Comparison of ENCODE assay signal across 1 cellular context in the genomic region with DNA sequence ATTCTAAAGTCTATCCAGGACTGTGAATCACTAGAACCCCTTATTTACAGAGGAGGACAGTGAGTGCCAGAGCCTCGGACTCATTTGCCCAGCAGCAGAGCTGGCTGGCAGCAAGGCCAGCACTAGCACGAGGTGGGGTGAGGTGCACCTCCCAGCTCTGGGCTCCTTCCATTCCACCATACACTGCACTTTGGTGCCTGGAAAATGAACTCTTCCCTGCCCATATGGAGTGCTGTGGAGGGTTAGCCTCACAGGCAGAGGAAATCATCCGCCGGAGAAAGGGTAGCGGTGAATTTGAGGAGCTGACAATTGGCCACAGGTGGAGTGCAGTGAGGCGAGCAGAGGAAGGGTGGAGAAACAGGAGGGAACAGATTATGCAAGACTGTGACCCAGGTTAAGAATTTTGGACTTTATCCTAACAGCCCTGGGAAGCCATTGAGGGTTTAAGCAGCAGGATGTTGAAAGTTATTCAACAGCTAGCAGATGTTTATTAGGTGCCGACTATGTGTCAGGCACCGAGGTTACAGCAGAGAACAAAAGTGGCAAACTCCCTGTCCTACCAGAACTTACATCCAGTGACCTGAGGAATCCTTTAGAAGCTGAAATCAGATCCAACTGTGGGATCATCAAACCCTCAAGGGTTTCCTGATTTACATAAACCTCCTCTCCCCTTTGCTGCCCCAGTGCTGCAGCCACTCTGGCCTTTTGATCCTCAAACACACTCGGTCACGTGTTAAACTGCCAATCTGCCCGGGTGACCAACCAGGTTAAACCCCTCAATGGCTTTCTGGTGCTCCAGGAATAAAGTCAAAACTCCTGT.
A peak's percentile ranks its signal among the peaks of the same experiment; 100 is the strongest.
TF ChIP-seq lines count a peak whose summit lies in the region.

No MANE protein-coding gene starts in this region.

TF ChIP-seq in HepG2, 621 proteins besides CTCF, POLR2A, EP300 and RAD21 (continued from another document and continues in another):
- TF ChIP-seq POLR2G (IDR thresholded peaks at IDR 0.05; ENCODE audit: low read depth, low read length) (peak; percentile 42), JARID2 (CRISPR knock-in tag; IDR thresholded peaks at IDR 0.05; ENCODE audit: insufficient replicate concordance) (no peak), ZNF564 (CRISPR knock-in tag; IDR thresholded peaks at IDR 0.05) (no peak; the same call in 1 of the 2 replicates), ZFP90 (CRISPR knock-in tag; IDR thresholded peaks at IDR 0.05; ENCODE audit: borderline replicate concordance) (peak; percentile 52; the same call in 1 of the 2 replicates), ZNF589 (CRISPR knock-in tag; conservative IDR thresholded peaks at IDR 0.05) (peak; percentile 83), AGO2 (optimal IDR thresholded peaks at IDR 0.05; ENCODE audit: low read depth, low read length) (no peak), ZNF782 (CRISPR knock-in tag; IDR thresholded peaks at IDR 0.05; ENCODE audit: borderline replicate concordance) (no peak; the same call in 1 of the 2 replicates), KDM2A (CRISPR knock-in tag; IDR thresholded peaks at IDR 0.05; ENCODE audit: borderline replicate concordance, low read depth) (no peak; the same call in none of the 2 replicates), SP140L (CRISPR knock-in tag; IDR thresholded peaks at IDR 0.05; ENCODE audit: borderline replicate concordance) (no peak; the same call in 1 of the 2 replicates), MTF2 (CRISPR knock-in tag; IDR thresholded peaks at IDR 0.05; ENCODE audit: borderline replicate concordance) (no peak), CHD2 (IDR thresholded peaks at IDR 0.05; ENCODE audit: low read depth, low read length) (no peak), KLF13 (CRISPR knock-in tag; IDR thresholded peaks at IDR 0.05) (no peak), ZMYM2 (CRISPR knock-in tag; IDR thresholded peaks at IDR 0.05) (peak; percentile 64; the same call in 1 of the 2 replicates), ZNF619 (CRISPR knock-in tag; IDR thresholded peaks at IDR 0.05) (peak; percentile 39; the same call in 1 of the 2 replicates), PHF5A (CRISPR knock-in tag; IDR thresholded peaks at IDR 0.05; ENCODE audit: low read depth, unreplicated experiment) (peak; percentile 84), AGO1 (IDR thresholded peaks at IDR 0.05; ENCODE audit: low read depth, low read length, poor library complexity, severe bottlenecking) (no peak), NKX3-1 (CRISPR knock-in tag; IDR thresholded peaks at IDR 0.05) (peak; percentile 66; the same call in 1 of the 2 replicates), CHCHD3 (CRISPR knock-in tag; IDR thresholded peaks at IDR 0.05) (peak; percentile 22; the same call in 1 of the 2 replicates), DPF2 (CRISPR knock-in tag; IDR thresholded peaks at IDR 0.05; ENCODE audit: borderline replicate concordance, low read depth) (peak; percentile 85), ZNF451 (CRISPR knock-in tag; IDR thresholded peaks at IDR 0.05) (0 out of 2 replicates have a peak, but pooled peaks have one; percentile 73), GFI1 (CRISPR knock-in tag; IDR thresholded peaks at IDR 0.05; ENCODE audit: borderline replicate concordance) (peak; percentile 86; the same call in 1 of the 2 replicates), TARDBP (CRISPR knock-in tag; IDR thresholded peaks at IDR 0.05) (peak; percentile 97)
- TF ChIP-seq, protein P1, sequence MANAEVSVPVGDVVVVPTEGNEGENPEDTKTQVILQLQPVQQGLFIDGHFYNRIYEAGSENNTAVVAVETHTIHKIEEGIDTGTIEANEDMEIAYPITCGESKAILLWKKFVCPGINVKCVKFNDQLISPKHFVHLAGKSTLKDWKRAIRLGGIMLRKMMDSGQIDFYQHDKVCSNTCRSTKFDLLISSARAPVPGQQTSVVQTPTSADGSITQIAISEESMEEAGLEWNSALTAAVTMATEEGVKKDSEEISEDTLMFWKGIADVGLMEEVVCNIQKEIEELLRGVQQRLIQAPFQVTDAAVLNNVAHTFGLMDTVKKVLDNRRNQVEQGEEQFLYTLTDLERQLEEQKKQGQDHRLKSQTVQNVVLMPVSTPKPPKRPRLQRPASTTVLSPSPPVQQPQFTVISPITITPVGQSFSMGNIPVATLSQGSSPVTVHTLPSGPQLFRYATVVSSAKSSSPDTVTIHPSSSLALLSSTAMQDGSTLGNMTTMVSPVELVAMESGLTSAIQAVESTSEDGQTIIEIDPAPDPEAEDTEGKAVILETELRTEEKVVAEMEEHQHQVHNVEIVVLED (CRISPR knock-in tag; IDR thresholded peaks at IDR 0.05; ENCODE audit: borderline replicate concordance), result peak; percentile 59; the same call in 1 of the 2 replicates
- TF ChIP-seq, protein P2, sequence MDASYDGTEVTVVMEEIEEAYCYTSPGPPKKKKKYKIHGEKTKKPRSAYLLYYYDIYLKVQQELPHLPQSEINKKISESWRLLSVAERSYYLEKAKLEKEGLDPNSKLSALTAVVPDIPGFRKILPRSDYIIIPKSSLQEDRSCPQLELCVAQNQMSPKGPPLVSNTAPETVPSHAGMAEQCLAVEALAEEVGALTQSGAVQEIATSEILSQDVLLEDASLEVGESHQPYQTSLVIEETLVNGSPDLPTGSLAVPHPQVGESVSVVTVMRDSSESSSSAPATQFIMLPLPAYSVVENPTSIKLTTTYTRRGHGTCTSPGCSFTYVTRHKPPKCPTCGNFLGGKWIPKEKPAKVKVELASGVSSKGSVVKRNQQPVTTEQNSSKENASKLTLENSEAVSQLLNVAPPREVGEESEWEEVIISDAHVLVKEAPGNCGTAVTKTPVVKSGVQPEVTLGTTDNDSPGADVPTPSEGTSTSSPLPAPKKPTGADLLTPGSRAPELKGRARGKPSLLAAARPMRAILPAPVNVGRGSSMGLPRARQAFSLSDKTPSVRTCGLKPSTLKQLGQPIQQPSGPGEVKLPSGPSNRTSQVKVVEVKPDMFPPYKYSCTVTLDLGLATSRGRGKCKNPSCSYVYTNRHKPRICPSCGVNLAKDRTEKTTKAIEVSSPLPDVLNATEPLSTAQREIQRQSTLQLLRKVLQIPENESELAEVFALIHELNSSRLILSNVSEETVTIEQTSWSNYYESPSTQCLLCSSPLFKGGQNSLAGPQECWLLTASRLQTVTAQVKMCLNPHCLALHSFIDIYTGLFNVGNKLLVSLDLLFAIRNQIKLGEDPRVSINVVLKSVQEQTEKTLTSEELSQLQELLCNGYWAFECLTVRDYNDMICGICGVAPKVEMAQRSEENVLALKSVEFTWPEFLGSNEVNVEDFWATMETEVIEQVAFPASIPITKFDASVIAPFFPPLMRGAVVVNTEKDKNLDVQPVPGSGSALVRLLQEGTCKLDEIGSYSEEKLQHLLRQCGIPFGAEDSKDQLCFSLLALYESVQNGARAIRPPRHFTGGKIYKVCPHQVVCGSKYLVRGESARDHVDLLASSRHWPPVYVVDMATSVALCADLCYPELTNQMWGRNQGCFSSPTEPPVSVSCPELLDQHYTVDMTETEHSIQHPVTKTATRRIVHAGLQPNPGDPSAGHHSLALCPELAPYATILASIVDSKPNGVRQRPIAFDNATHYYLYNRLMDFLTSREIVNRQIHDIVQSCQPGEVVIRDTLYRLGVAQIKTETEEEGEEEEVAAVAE (CRISPR knock-in tag; IDR thresholded peaks at IDR 0.05; ENCODE audit: borderline replicate concordance), result 0 out of 2 replicates have a peak, but pooled peaks have one; percentile 70
- TF ChIP-seq, protein P3, sequence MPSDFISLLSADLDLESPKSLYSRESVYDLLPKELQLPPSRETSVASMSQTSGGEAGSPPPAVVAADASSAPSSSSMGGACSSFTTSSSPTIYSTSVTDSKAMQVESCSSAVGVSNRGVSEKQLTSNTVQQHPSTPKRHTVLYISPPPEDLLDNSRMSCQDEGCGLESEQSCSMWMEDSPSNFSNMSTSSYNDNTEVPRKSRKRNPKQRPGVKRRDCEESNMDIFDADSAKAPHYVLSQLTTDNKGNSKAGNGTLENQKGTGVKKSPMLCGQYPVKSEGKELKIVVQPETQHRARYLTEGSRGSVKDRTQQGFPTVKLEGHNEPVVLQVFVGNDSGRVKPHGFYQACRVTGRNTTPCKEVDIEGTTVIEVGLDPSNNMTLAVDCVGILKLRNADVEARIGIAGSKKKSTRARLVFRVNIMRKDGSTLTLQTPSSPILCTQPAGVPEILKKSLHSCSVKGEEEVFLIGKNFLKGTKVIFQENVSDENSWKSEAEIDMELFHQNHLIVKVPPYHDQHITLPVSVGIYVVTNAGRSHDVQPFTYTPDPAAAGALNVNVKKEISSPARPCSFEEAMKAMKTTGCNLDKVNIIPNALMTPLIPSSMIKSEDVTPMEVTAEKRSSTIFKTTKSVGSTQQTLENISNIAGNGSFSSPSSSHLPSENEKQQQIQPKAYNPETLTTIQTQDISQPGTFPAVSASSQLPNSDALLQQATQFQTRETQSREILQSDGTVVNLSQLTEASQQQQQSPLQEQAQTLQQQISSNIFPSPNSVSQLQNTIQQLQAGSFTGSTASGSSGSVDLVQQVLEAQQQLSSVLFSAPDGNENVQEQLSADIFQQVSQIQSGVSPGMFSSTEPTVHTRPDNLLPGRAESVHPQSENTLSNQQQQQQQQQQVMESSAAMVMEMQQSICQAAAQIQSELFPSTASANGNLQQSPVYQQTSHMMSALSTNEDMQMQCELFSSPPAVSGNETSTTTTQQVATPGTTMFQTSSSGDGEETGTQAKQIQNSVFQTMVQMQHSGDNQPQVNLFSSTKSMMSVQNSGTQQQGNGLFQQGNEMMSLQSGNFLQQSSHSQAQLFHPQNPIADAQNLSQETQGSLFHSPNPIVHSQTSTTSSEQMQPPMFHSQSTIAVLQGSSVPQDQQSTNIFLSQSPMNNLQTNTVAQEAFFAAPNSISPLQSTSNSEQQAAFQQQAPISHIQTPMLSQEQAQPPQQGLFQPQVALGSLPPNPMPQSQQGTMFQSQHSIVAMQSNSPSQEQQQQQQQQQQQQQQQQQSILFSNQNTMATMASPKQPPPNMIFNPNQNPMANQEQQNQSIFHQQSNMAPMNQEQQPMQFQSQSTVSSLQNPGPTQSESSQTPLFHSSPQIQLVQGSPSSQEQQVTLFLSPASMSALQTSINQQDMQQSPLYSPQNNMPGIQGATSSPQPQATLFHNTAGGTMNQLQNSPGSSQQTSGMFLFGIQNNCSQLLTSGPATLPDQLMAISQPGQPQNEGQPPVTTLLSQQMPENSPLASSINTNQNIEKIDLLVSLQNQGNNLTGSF (CRISPR knock-in tag; IDR thresholded peaks at IDR 0.05), result no peak; the same call in none of the 2 replicates
- TF ChIP-seq, protein P4, sequence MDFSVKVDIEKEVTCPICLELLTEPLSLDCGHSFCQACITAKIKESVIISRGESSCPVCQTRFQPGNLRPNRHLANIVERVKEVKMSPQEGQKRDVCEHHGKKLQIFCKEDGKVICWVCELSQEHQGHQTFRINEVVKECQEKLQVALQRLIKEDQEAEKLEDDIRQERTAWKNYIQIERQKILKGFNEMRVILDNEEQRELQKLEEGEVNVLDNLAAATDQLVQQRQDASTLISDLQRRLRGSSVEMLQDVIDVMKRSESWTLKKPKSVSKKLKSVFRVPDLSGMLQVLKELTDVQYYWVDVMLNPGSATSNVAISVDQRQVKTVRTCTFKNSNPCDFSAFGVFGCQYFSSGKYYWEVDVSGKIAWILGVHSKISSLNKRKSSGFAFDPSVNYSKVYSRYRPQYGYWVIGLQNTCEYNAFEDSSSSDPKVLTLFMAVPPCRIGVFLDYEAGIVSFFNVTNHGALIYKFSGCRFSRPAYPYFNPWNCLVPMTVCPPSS (IDR thresholded peaks at IDR 0.05), result no peak
- TF ChIP-seq, protein P5, sequence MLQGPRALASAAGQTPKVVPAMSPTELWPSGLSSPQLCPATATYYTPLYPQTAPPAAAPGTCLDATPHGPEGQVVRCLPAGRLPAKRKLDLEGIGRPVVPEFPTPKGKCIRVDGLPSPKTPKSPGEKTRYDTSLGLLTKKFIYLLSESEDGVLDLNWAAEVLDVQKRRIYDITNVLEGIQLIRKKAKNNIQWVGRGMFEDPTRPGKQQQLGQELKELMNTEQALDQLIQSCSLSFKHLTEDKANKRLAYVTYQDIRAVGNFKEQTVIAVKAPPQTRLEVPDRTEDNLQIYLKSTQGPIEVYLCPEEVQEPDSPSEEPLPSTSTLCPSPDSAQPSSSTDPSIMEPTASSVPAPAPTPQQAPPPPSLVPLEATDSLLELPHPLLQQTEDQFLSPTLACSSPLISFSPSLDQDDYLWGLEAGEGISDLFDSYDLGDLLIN (CRISPR knock-in tag; IDR thresholded peaks at IDR 0.05; ENCODE audit: borderline replicate concordance), result no peak
- TF ChIP-seq, protein P6, sequence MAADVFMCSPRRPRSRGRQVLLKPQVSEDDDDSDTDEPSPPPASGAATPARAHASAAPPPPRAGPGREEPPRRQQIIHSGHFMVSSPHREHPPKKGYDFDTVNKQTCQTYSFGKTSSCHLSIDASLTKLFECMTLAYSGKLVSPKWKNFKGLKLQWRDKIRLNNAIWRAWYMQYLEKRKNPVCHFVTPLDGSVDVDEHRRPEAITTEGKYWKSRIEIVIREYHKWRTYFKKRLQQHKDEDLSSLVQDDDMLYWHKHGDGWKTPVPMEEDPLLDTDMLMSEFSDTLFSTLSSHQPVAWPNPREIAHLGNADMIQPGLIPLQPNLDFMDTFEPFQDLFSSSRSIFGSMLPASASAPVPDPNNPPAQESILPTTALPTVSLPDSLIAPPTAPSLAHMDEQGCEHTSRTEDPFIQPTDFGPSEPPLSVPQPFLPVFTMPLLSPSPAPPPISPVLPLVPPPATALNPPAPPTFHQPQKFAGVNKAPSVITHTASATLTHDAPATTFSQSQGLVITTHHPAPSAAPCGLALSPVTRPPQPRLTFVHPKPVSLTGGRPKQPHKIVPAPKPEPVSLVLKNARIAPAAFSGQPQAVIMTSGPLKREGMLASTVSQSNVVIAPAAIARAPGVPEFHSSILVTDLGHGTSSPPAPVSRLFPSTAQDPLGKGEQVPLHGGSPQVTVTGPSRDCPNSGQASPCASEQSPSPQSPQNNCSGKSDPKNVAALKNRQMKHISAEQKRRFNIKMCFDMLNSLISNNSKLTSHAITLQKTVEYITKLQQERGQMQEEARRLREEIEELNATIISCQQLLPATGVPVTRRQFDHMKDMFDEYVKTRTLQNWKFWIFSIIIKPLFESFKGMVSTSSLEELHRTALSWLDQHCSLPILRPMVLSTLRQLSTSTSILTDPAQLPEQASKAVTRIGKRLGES (CRISPR knock-in tag; IDR thresholded peaks at IDR 0.05; ENCODE audit: borderline replicate concordance), result no peak
- TF ChIP-seq, protein P7, sequence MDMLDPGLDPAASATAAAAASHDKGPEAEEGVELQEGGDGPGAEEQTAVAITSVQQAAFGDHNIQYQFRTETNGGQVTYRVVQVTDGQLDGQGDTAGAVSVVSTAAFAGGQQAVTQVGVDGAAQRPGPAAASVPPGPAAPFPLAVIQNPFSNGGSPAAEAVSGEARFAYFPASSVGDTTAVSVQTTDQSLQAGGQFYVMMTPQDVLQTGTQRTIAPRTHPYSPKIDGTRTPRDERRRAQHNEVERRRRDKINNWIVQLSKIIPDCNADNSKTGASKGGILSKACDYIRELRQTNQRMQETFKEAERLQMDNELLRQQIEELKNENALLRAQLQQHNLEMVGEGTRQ (IDR thresholded peaks at IDR 0.05; ENCODE audit: low read depth, low read length), result peak; percentile 78
- TF ChIP-seq, protein P7 (CRISPR knock-in tag; IDR thresholded peaks at IDR 0.05; ENCODE audit: borderline replicate concordance), result peak; percentile 88; the same call in 1 of the 2 replicates
- TF ChIP-seq, protein P8, sequence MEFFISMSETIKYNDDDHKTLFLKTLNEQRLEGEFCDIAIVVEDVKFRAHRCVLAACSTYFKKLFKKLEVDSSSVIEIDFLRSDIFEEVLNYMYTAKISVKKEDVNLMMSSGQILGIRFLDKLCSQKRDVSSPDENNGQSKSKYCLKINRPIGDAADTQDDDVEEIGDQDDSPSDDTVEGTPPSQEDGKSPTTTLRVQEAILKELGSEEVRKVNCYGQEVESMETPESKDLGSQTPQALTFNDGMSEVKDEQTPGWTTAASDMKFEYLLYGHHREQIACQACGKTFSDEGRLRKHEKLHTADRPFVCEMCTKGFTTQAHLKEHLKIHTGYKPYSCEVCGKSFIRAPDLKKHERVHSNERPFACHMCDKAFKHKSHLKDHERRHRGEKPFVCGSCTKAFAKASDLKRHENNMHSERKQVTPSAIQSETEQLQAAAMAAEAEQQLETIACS (CRISPR knock-in tag; IDR thresholded peaks at IDR 0.05), result no peak
